Comparison of ENCODE assay signal across 10 cellular contexts in the genomic region with DNA sequence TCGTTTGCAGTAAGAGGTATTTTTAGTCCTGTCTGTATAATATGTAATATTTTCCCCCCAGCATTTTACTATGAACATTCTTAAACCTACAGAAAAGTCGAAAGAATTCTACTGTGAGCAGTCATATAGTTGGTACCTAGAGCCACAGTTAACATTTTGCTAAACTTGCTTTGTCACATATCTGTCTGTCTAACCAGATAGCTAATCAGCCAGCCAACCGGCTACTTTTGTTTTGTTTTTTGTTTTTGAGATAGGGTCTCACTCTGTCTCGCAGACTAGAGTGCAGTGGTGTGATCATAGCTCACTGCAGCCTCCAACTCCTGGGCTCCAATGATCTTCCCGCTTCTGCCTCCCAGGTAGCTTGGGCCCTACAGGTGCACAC.
A peak's percentile ranks its signal among the peaks of the same experiment; 100 is the strongest.
DNase-seq lines count a peak whose midpoint lies in the region; ATAC-seq and TF ChIP-seq lines count a peak whose summit lies in the region.
"Had no signal": no experiment of that assay in that cellular context is flagged by ENCODE, and none has a peak within 500 bp of the region (broad histone marks: within the 10 kb centered on the region; RNA-seq: fewer than 3 reads in every experiment).

No MANE protein-coding gene starts in this region.

- H3K9me2 ChIP-seq in PC-3 (replicated peaks; ENCODE audit: low read length) = no peaks in the 10 kb centered on the region

- no peak overlapping the region for H3K27ac ChIP-seq in CD4-positive, alpha-beta memory T cell (ENCODE audit: low read depth, low read length)
- H3K27ac ChIP-seq in PC-3 (ENCODE audit: low read length) = peak overlapping the region; percentile 46
- peak overlapping the region; percentile 85 to 91 (median 86) for H3K27ac ChIP-seq in sigmoid colon
- no peak overlapping the region for H3K27ac ChIP-seq in upper lobe of right lung

- no peak for TF ChIP-seq CTCF in PC-3 (conservative IDR thresholded peaks at IDR 0.05; ENCODE audit: low read depth, low read length)
- no peak for TF ChIP-seq CTCF in sigmoid colon (IDR thresholded peaks at IDR 0.05)
- no peak for TF ChIP-seq CTCF in upper lobe of right lung (IDR thresholded peaks at IDR 0.05)

- no peak overlapping the region for H3K4me3 Mint-ChIP-seq in CD4-positive, alpha-beta memory T cell

- no peaks in the 10 kb centered on the region for H3K9me3 Mint-ChIP-seq in CD4-positive, alpha-beta memory T cell

- no peak for ATAC-seq in PC-3
- ATAC-seq in upper lobe of right lung = no peak
- no peak for ATAC-seq in HG03039 (IDR thresholded peaks at IDR 0.05; ENCODE audit: unreplicated experiment)

- POLR2A ChIA-PET in CD4-positive, alpha-beta memory T cell (lab: Charles Lee; ENCODE audit: partially characterized antibody) = no interaction called here
- POLR2A ChIA-PET in PC-3 (lab: Charles Lee; ENCODE audit: unreplicated experiment) = no interaction called here

- no peak for DNase-seq in CD4-positive, alpha-beta memory T cell
- DNase-seq in PC-3 (no peak), erythroblast (lab: John Stamatoyannopoulos, UW) (peak; percentile 82 to 92), sigmoid colon (no peak), upper lobe of right lung (no peak), Ammon's horn (ENCODE audit: low spot score) (no peak), HAP-1 (ENCODE audit: low spot score in 2 of 2) (no peak)
- DNase-seq: NCI-H1048; stimulated activated CD4-positive, alpha-beta T cell treated with anti-CD3 and anti-CD28 coated beads, Interleukin-2, amount 100 ng/mL, for 48 hours had no signal

- TF ChIP-seq EP300 in sigmoid colon (IDR thresholded peaks at IDR 0.05) = no peak

- H4K20me1 ChIP-seq in PC-3 (ENCODE audit: low read length) = no peaks in the 10 kb centered on the region

- peaks cover 22 to 56% (median 33%) of the 10 kb centered on the region in 4 donors for H3K4me1 Mint-ChIP-seq in CD4-positive, alpha-beta memory T cell

- intact Hi-C loops in CD4-positive, alpha-beta memory T cell (cut with micrococcal nuclease) = no loop called here
- intact Hi-C loops in PC-3 (cut with micrococcal nuclease) (no loop called here), sigmoid colon (cut with DNase I) (loop anchor here (5.0 kb wide), 2 partner anchors 70 to 135 kb away; a partner anchor contains a TSS), upper lobe of right lung (cut with DNase I) (no loop called here)

- H3K4me1 ChIP-seq in CD4-positive, alpha-beta memory T cell (ENCODE audit: insufficient read depth, low read length) = peaks cover 25% of the 10 kb centered on the region
- H3K4me1 ChIP-seq in PC-3 (ENCODE audit: insufficient read depth, low read length) (peaks cover 68% of the 10 kb centered on the region), sigmoid colon (peaks cover 3 to 64% (median 41%) of the 10 kb centered on the region in 4 donors), upper lobe of right lung (peaks cover 23% of the 10 kb centered on the region), HAP-1 (no peaks in the 10 kb centered on the region)

- H3K4me3 ChIP-seq in CD4-positive, alpha-beta memory T cell (ENCODE audit: low read length in 2 of 2) = no peak overlapping the region
- H3K4me3 ChIP-seq in PC-3 (ENCODE audit: low read length) (no peak overlapping the region), sigmoid colon (no peak overlapping the region), upper lobe of right lung (no peak overlapping the region), HAP-1 (no peak overlapping the region)

- H3K27me3 ChIP-seq in CD4-positive, alpha-beta memory T cell (ENCODE audit: insufficient read depth, low read length) = no peaks in the 10 kb centered on the region
- H3K27me3 ChIP-seq in PC-3 (ENCODE audit: low read length) (no peaks in the 10 kb centered on the region), sigmoid colon (no peaks in the 10 kb centered on the region), upper lobe of right lung (no peaks in the 10 kb centered on the region), HAP-1 (ENCODE audit: low read depth) (no peaks in the 10 kb centered on the region)

- H3K36me3 Mint-ChIP-seq in CD4-positive, alpha-beta memory T cell = peaks cover 32 to 56% of the 10 kb centered on the region in 2 donors

- TF ChIP-seq POLR2A in erythroblast (IDR thresholded peaks at IDR 0.05; ENCODE audit: low read length) (peak; percentile 30), sigmoid colon (IDR thresholded peaks at IDR 0.05) (no peak)

- H3F3A ChIP-seq in PC-3 (ENCODE audit: low read length, unreplicated experiment) = no peaks in the 10 kb centered on the region

- peaks cover 29% of the 10 kb centered on the region for H3K79me2 ChIP-seq in PC-3 (ENCODE audit: low read length)

- H3K36me3 ChIP-seq in CD4-positive, alpha-beta memory T cell (ENCODE audit: insufficient read depth, low read length) = peaks cover 23% of the 10 kb centered on the region
- H3K36me3 ChIP-seq in PC-3 (ENCODE audit: low read depth, low read length) (peaks cover 6% of the 10 kb centered on the region), sigmoid colon (peaks cover 0 to 28% (median 4%) of the 10 kb centered on the region in 4 donors), upper lobe of right lung (peaks cover 21% of the 10 kb centered on the region), HAP-1 (replicated peaks) (peaks cover 46% of the 10 kb centered on the region)

- in situ Hi-C loops in HAP-1 (cut with MboI; ENCODE audit: low sequenced_read_pairs) = no loop called here

- no peaks in the 10 kb centered on the region for H3K27me3 Mint-ChIP-seq in CD4-positive, alpha-beta memory T cell

- no peak overlapping the region for H2AFZ ChIP-seq in PC-3 (ENCODE audit: low read length)

- H3K9me3 ChIP-seq in CD4-positive, alpha-beta memory T cell (ENCODE audit: control insufficient read depth in 1 of 2, low read length in 2 of 2) = no peaks in the 10 kb centered on the region
- no peaks in the 10 kb centered on the region for H3K9me3 ChIP-seq in PC-3 (ENCODE audit: low read length)
- H3K9me3 ChIP-seq in sigmoid colon = no peaks in the 10 kb centered on the region
- no peaks in the 10 kb centered on the region for H3K9me3 ChIP-seq in upper lobe of right lung
- no peaks in the 10 kb centered on the region for H3K9me3 ChIP-seq in HAP-1

- H3K4me2 ChIP-seq in PC-3 (ENCODE audit: low read length) = peak overlapping the region; percentile 63; the same call in 1 of the 2 replicates

- BruUV-seq in PC-3 (replicated peaks; lab: Mats Ljungman, UMichigan) = no TSS peak

- H3K9ac ChIP-seq in PC-3 (ENCODE audit: low read length) = no peak overlapping the region; the same call in 1 of the 2 replicates

- H3K27ac Mint-ChIP-seq in CD4-positive, alpha-beta memory T cell = peak overlapping the region; percentile 1 to 85 (median 33)

- CTCF ChIA-PET in CD4-positive, alpha-beta memory T cell (lab: Charles Lee; ENCODE audit: partially characterized antibody) = interaction anchor here (1.3 kb wide), 1 partner anchor 9 kb away, joined by 3 read pairs; no protein-coding TSS in a partner anchor
- CTCF ChIA-PET in PC-3 (lab: Charles Lee) = no interaction called here

- WGBS in sigmoid colon, 2 donors = 64 to 78% methylated on average over 5 of the region's 5 CpGs

Comparison
In these comparisons a context has a peak if more than half of its experiments do, and no peak if none do; other contexts are left out.
1. DNase-seq: peak in erythroblast (2 of 2); none in CD4-positive, alpha-beta memory T cell (0 of 5), PC-3 (single experiment), sigmoid colon (single experiment), upper lobe of right lung (single experiment), Ammon's horn (single experiment) and HAP-1 (0 of 2).
2. H3K27ac ChIP-seq: peak in PC-3 (single experiment) and sigmoid colon (4 of 4); none in CD4-positive, alpha-beta memory T cell (single experiment) and upper lobe of right lung (single experiment).